2 cellular contexts compared by ENCODE assay signal in the genomic region with DNA sequence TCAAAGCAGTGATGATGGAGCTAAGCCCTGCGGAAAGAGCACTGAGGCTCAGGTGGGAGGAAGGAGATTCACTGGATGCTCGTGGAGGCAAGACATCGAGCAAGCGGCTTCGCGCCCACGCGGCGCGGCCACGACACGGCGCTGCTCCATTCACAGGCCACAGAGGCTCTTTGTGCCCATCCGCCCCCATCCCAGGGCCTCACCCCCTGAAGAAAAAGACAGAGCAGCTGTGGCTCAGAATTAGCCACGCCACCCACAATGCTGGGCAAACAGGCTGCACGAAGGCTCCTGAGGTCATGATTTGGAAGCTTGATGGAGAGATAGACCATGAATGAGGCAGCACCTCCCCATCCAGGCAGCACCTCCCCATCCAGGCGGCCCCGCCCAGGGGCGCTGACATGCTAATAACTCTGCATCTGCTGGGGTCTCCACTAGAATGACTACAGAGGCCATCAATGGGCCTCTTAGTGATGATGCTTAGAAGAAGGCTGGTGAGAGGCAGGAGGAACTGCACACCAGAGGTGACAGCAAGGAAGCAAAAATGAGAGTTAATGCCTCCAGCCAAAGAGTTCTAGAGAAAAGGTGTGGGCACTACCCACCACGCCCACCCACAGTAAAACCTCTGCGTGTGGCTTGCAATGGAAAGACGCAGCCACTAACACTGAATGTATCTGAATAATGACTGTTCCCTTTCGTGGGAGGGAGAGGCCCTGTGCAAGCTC.
TF ChIP-seq lines count a peak whose summit lies in the region.

No MANE protein-coding gene starts in this region.

TF ChIP-seq in WTC11, 78 proteins besides CTCF, POLR2A, EP300 and RAD21:
- TF ChIP-seq, protein P1, sequence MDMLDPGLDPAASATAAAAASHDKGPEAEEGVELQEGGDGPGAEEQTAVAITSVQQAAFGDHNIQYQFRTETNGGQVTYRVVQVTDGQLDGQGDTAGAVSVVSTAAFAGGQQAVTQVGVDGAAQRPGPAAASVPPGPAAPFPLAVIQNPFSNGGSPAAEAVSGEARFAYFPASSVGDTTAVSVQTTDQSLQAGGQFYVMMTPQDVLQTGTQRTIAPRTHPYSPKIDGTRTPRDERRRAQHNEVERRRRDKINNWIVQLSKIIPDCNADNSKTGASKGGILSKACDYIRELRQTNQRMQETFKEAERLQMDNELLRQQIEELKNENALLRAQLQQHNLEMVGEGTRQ (CRISPR knock-in tag; IDR thresholded peaks at IDR 0.05): no peak
- no peak for TF ChIP-seq ZNF219 (CRISPR knock-in tag; IDR thresholded peaks at IDR 0.05; ENCODE audit: borderline replicate concordance)
- no peak for TF ChIP-seq HMGA2 (CRISPR knock-in tag; IDR thresholded peaks at IDR 0.05)

TF ChIP-seq in GM12878, 131 proteins besides CTCF, POLR2A, EP300 and RAD21:
- TF ChIP-seq CREM (IDR thresholded peaks at IDR 0.05; ENCODE audit: low read depth) (no peak), MTA2 (IDR thresholded peaks at IDR 0.05; ENCODE audit: low read depth) (peak; percentile 2; the same call in 1 of the 2 replicates), BHLHE40 (IDR thresholded peaks at IDR 0.05; ENCODE audit: borderline replicate concordance in 1 of 2, low read depth in 2 of 2, low read length in 1 of 2) (peak in 1 of 2 experiments; percentile 4; a peak in 1 of 4 replicates)
- TF ChIP-seq, protein P2, sequence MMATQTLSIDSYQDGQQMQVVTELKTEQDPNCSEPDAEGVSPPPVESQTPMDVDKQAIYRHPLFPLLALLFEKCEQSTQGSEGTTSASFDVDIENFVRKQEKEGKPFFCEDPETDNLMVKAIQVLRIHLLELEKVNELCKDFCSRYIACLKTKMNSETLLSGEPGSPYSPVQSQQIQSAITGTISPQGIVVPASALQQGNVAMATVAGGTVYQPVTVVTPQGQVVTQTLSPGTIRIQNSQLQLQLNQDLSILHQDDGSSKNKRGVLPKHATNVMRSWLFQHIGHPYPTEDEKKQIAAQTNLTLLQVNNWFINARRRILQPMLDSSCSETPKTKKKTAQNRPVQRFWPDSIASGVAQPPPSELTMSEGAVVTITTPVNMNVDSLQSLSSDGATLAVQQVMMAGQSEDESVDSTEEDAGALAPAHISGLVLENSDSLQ (IDR thresholded peaks at IDR 0.05): no peak
